In the genomic region with DNA sequence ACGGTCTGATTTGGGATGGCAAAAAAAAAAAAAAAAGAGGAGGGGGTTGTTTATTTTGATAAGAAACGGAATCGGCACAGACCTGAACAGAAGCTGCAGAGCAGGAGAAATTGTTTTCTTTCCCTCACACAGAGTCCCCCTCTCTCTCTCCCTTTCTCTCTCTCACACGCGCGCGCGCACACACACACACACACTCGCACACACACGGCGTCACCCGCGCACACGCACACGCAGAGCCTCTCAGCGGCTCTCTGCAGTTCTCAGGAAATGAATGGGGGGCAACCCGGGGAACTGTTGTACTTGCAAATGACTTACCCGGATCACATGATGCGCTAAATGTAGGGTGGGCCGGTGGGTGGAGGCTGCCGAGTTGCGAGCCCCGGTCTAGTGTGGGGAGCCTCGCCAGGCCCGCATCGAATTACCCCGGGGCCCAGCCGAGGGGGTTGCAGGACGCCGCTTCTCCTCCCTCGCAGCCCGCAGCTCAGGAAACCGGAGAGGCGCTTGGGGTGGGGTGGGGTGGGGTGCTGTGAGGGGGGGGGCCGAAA, we compare ENCODE assay signal across 8 cellular contexts. TPM values are rescaled to one million over a fixed set of nuclear protein-coding genes. Genes with fewer than 3 reads are reported as not detected.
DNase-seq lines count a peak whose midpoint lies in the region; ATAC-seq and TF ChIP-seq lines count a peak whose summit lies in the region.

No MANE protein-coding gene starts in this region.

- peak overlapping the region; percentile 87 for H3K27ac ChIP-seq in RWPE2 (ENCODE audit: poor library complexity, severe bottlenecking)
- peak overlapping the region; percentile 78 to 97 (median 96) for H3K27ac ChIP-seq in gastroesophageal sphincter
- H3K27ac ChIP-seq in neutrophil = no peak overlapping the region
- peak overlapping the region; percentile 81 for H3K27ac ChIP-seq in stomach smooth muscle (ENCODE audit: low read length)

- H3K9me3 ChIP-seq in RWPE2 (ENCODE audit: severe bottlenecking) (no peaks in the 10 kb centered on the region), gastroesophageal sphincter (no peaks in the 10 kb centered on the region), neutrophil (no peaks in the 10 kb centered on the region), stomach smooth muscle (ENCODE audit: control insufficient read depth in 2 of 2, low read length in 2 of 2) (no peaks in the 10 kb centered on the region)

- 0 to 1% methylated on average over 12 to 16 of the region's 35 CpGs for WGBS in gastroesophageal sphincter (ENCODE audit: low coverage in 1 of 2), 2 donors

- peak overlapping the region; percentile 69 for H3K4me3 ChIP-seq in Jurkat, Clone E6-1 (ENCODE audit: low read length)
- H3K4me3 ChIP-seq in RWPE2 (ENCODE audit: severe bottlenecking) (peak overlapping the region; percentile 84), gastroesophageal sphincter (peak overlapping the region; percentile 90 to 93), neutrophil (ENCODE audit: low read depth in 1 of 2, low read length in 1 of 2) (peak overlapping the region; percentile 12 to 65), stomach smooth muscle (ENCODE audit: low read length in 2 of 2) (peak overlapping the region; percentile 88 to 92)

- H3K9ac ChIP-seq in stomach smooth muscle (ENCODE audit: low read length in 2 of 2) = peak overlapping the region; percentile 45 to 81

- peaks cover 5% of the 10 kb centered on the region for H3K4me1 ChIP-seq in RWPE2 (ENCODE audit: insufficient read depth, poor library complexity, severe bottlenecking)
- peaks cover 0 to 39% (median 0%) of the 10 kb centered on the region in 3 donors for H3K4me1 ChIP-seq in gastroesophageal sphincter
- peaks cover 18 to 28% of the 10 kb centered on the region in 2 experiments for H3K4me1 ChIP-seq in neutrophil (ENCODE audit: control insufficient read depth in 1 of 2, insufficient read depth in 1 of 2, low read depth in 1 of 2, low read length in 1 of 2)
- H3K4me1 ChIP-seq in stomach smooth muscle (ENCODE audit: control insufficient read depth, insufficient read depth, low read length) = peaks cover 7% of the 10 kb centered on the region

- TF ChIP-seq CTCF in RWPE2 (IDR thresholded peaks at IDR 0.05; ENCODE audit: poor library complexity, severe bottlenecking) (no peak), gastroesophageal sphincter (IDR thresholded peaks at IDR 0.05) (no peak), neutrophil (IDR thresholded peaks at IDR 0.05) (no peak)

- H3K27me3 ChIP-seq in RWPE2 (ENCODE audit: insufficient read depth, poor library complexity, severe bottlenecking) (no peaks in the 10 kb centered on the region), gastroesophageal sphincter (no peaks in the 10 kb centered on the region), neutrophil (peaks cover 80% of the 10 kb centered on the region), stomach smooth muscle (ENCODE audit: control insufficient read depth in 1 of 2, insufficient read depth in 2 of 2, low read length in 2 of 2) (no peaks in the 10 kb centered on the region)

- ATAC-seq in GM21717 (IDR thresholded peaks at IDR 0.05; ENCODE audit: unreplicated experiment) = peak; percentile 51
- ATAC-seq in RWPE2 (ENCODE audit: low read depth) = peak; percentile 44
- ATAC-seq in gastroesophageal sphincter = peak; percentile 71

- peak; percentile 63 for DNase-seq in DMS79 treated with DMSO at 0.1 percent for 48 hours (lab: John Stamatoyannopoulos, UW)
- peak; percentile 95 for DNase-seq in Jurkat, Clone E6-1 (ENCODE audit: low read depth, low spot score)
- peak; percentile 73 for DNase-seq in RWPE2 (ENCODE audit: low spot score)
- peak; percentile 80 for DNase-seq in activated gamma-delta T cell (lab: John Stamatoyannopoulos, UW)

- peak; percentile 28 to 32 for TF ChIP-seq POLR2A in gastroesophageal sphincter (IDR thresholded peaks at IDR 0.05)

- no peaks in the 10 kb centered on the region for H3K36me3 ChIP-seq in RWPE2 (ENCODE audit: low read depth)
- no peaks in the 10 kb centered on the region for H3K36me3 ChIP-seq in gastroesophageal sphincter
- no peaks in the 10 kb centered on the region for H3K36me3 ChIP-seq in neutrophil
- no peaks in the 10 kb centered on the region for H3K36me3 ChIP-seq in stomach smooth muscle (ENCODE audit: control insufficient read depth in 2 of 2, insufficient read depth in 2 of 2, low read length in 2 of 2)

- TF ChIP-seq EP300 in gastroesophageal sphincter (IDR thresholded peaks at IDR 0.05) = no peak

RNA-seq across cellular contexts. Expression of a gene that starts 0.5 kb away (rescaled TPM):
- 8.6 TPM for polyA plus RNA-seq in Jurkat, Clone E6-1 (2012; ENCODE audit: insufficient read depth, insufficient read length)
- total RNA-seq in gastroesophageal sphincter = 10 to 100 TPM; 12.3 to 21.9 (median 17.0) TPM

Comparison
In these comparisons a context has a peak if more than half of its experiments do, and no peak if none do; other contexts are left out.
1. H3K4me3 ChIP-seq: peak in every context shown above with its lines; median percentile 92 in gastroesophageal sphincter; 90 in stomach smooth muscle; 84 in RWPE2; 69 in Jurkat, Clone E6-1; 38 in neutrophil.